In genomic region chr6:81643156-81643555, GRCh38 we compare ENCODE assay signal across 11 cellular contexts.
"Had no signal": no experiment of that assay in that cellular context is flagged by ENCODE, and none has a peak within 500 bp of the region (broad histone marks: within the 10 kb centered on the region; RNA-seq: fewer than 3 reads in every experiment).

No MANE protein-coding gene starts in this region.

- H3K4me2 ChIP-seq: GM23338 had no signal

- H3K36me3 ChIP-seq: HAP-1 had no signal

- DNase-seq: GM23248, GOT3, H7, H9, HCEC 1CT, HFFc6 had no signal

- H3K4me1 ChIP-seq: HAP-1 had no signal

- H3K9me3 ChIP-seq: HAP-1 had no signal

- FAIRE-seq: H1, H54 had no signal

- H3K9ac ChIP-seq: GM23248 had no signal

- ATAC-seq: GM23338, HCT116 had no signal

- H2AFZ ChIP-seq: GM23248, GM23338 had no signal

- H3K27ac ChIP-seq: GM23248 had no signal

- H3K4me3 ChIP-seq: GM23248, GM23338, HAP-1 had no signal
